ENCODE assay signal across 31 cellular contexts in the genomic region with DNA sequence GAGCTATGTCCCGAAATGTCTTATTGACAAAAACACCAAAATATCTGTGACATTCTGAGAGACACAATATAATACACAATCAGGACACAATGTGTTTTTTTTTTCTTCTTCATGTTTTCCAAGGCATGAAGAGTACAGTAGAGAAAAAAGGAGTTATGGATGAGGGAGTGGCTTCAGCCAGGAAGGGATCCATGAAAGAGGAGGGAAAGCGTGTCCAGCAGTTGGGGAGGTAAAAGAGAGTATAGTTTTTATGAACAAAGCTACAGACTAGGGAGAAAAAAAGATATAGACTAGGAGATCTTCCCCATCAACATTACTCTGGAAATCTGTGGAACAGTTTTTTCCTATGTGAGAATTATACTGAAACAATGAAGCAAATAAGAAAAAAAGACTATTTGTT.
"Had no signal": no experiment of that assay in that cellular context is flagged by ENCODE, and none has a peak within 500 bp of the region (broad histone marks: within the 10 kb centered on the region; RNA-seq: fewer than 3 reads in every experiment).

No MANE protein-coding gene starts in this region.

- H3K4me3 ChIP-seq: heart left ventricle, left lung, lower lobe of right lung, neural progenitor cell, pancreas, psoas muscle, right atrium auricular region, right lobe of liver, skin epidermis, spleen, suprapubic skin, thoracic aorta, tibial artery, upper lobe of right lung, uterus had no signal

- H2AFZ ChIP-seq: neural progenitor cell had no signal

- H3K9ac ChIP-seq: neural progenitor cell had no signal

- H3K4me1 Mint-ChIP-seq: immature natural killer cell; naive thymus-derived CD8-positive, alpha-beta T cell; nephron progenitor cell; neural progenitor cell; stimulated activated effector memory CD8-positive, alpha-beta T cell treated with anti-CD3 and anti-CD28 coated beads, Interleukin-12 subunit alpha, Interleukin-12 subunit beta, amount 100 ng/mL, for 72 hours had no signal

- H3K27ac ChIP-seq: left lung, lower lobe of right lung, neural progenitor cell, neutrophil, pancreas, psoas muscle, right atrium auricular region, right lobe of liver, skin epidermis, spleen, suprapubic skin, thoracic aorta, tibial artery, upper lobe of right lung had no signal

- H3K4me3 Mint-ChIP-seq: immature natural killer cell; naive thymus-derived CD8-positive, alpha-beta T cell; nephron progenitor cell; neural progenitor cell; stimulated activated effector memory CD8-positive, alpha-beta T cell treated with anti-CD3 and anti-CD28 coated beads, Interleukin-12 subunit alpha, Interleukin-12 subunit beta, amount 100 ng/mL, for 72 hours; stimulated activated naive CD8-positive, alpha-beta T cell treated with anti-CD3 and anti-CD28 coated beads, Interleukin-15, Interleukin-2, amounts not matched to agents 100 ng/mL and 50 ng/mL, for 24 hours had no signal

- H3K9me3 Mint-ChIP-seq: immature natural killer cell; naive thymus-derived CD8-positive, alpha-beta T cell; stimulated activated effector memory CD8-positive, alpha-beta T cell treated with anti-CD3 and anti-CD28 coated beads, Interleukin-12 subunit alpha, Interleukin-12 subunit beta, amount 100 ng/mL, for 72 hours; stimulated activated naive CD8-positive, alpha-beta T cell treated with anti-CD3 and anti-CD28 coated beads, Interleukin-15, Interleukin-2, amounts not matched to agents 100 ng/mL and 50 ng/mL, for 24 hours had no signal

- H3K4me2 ChIP-seq: neural progenitor cell had no signal

- DNase-seq: heart left ventricle; hypothalamus; immature natural killer cell; kidney; left colon; left lung; lower lobe of right lung; mammary epithelial cell; mesenchymal stem cell; naive thymus-derived CD8-positive, alpha-beta T cell; nephron progenitor cell; occipital lobe; pancreas; posterior cingulate gyrus; psoas muscle; right lobe of liver; spleen; stimulated activated CD4-positive, alpha-beta T cell treated with anti-CD3 and anti-CD28 coated beads, Interleukin-4, amount 100 ng/mL, for 24 hours; stimulated activated naive CD4-positive, alpha-beta T cell; tibial artery; trophoblast cell; upper lobe of right lung; uterus had no signal

- H3K36me3 ChIP-seq: heart left ventricle, left lung, lower lobe of right lung, neural progenitor cell, neutrophil, pancreas, right atrium auricular region, right lobe of liver, spleen, suprapubic skin, thoracic aorta, tibial artery, upper lobe of right lung, uterus had no signal

- H3K27ac Mint-ChIP-seq: immature natural killer cell; naive thymus-derived CD8-positive, alpha-beta T cell; nephron progenitor cell; neural progenitor cell; stimulated activated effector memory CD8-positive, alpha-beta T cell treated with anti-CD3 and anti-CD28 coated beads, Interleukin-12 subunit alpha, Interleukin-12 subunit beta, amount 100 ng/mL, for 72 hours; stimulated activated naive CD8-positive, alpha-beta T cell treated with anti-CD3 and anti-CD28 coated beads, Interleukin-15, Interleukin-2, amounts not matched to agents 100 ng/mL and 50 ng/mL, for 24 hours had no signal

- H3K9me3 ChIP-seq: heart left ventricle, left lung, lower lobe of right lung, neutrophil, pancreas, psoas muscle, right atrium auricular region, right lobe of liver, spleen, suprapubic skin, thoracic aorta, tibial artery, upper lobe of right lung, uterus had no signal

- H3K36me3 Mint-ChIP-seq: immature natural killer cell; neural progenitor cell; stimulated activated effector memory CD8-positive, alpha-beta T cell treated with anti-CD3 and anti-CD28 coated beads, Interleukin-12 subunit alpha, Interleukin-12 subunit beta, amount 100 ng/mL, for 72 hours had no signal

- H3K4me1 ChIP-seq: heart left ventricle, left lung, lower lobe of right lung, neural progenitor cell, pancreas, psoas muscle, right atrium auricular region, right lobe of liver, spleen, suprapubic skin, tibial artery, upper lobe of right lung, uterus had no signal

- ATAC-seq: heart left ventricle; left colon; left lung; lower lobe of right lung; naive thymus-derived CD8-positive, alpha-beta T cell; pancreas; psoas muscle; right lobe of liver; stimulated activated effector memory CD8-positive, alpha-beta T cell treated with anti-CD3 and anti-CD28 coated beads, Interleukin-12 subunit alpha, Interleukin-12 subunit beta, amount 100 ng/mL, for 72 hours; upper lobe of right lung had no signal

- H3K27me3 ChIP-seq: left lung, neural progenitor cell, neutrophil, pancreas, right atrium auricular region, right lobe of liver, suprapubic skin, tibial artery, upper lobe of right lung, uterus had no signal
